In genomic region chr7:108246227-108246837, GRCh38 we compare ENCODE assay signal across 2 cellular contexts.
TF ChIP-seq lines count a peak whose summit lies in the region.

No MANE protein-coding gene starts in this region.

TF ChIP-seq in IMR-90, 13 proteins besides CTCF, POLR2A, EP300 and RAD21:
- TF ChIP-seq USF2 (IDR thresholded peaks at IDR 0.05; ENCODE audit: low read depth, low read length), result no peak
- no peak for TF ChIP-seq MXI1 (IDR thresholded peaks at IDR 0.05; ENCODE audit: borderline replicate concordance, low read depth, low read length)
- no peak; the same call in 1 of the 2 replicates for TF ChIP-seq CEBPB (IDR thresholded peaks at IDR 0.05; ENCODE audit: low read depth, low read length)
- TF ChIP-seq ELK1 (IDR thresholded peaks at IDR 0.05; ENCODE audit: borderline replicate concordance, low read depth, low read length), result no peak
- TF ChIP-seq FOS (IDR thresholded peaks at IDR 0.05; ENCODE audit: low read depth, low read length), result peak; percentile 85
- no peak for TF ChIP-seq CHD1 (IDR thresholded peaks at IDR 0.05; ENCODE audit: low read depth, low read length)
- TF ChIP-seq NFE2L2 (IDR thresholded peaks at IDR 0.05; ENCODE audit: low read depth, low read length), result peak; percentile 95
- TF ChIP-seq MAZ (IDR thresholded peaks at IDR 0.05; ENCODE audit: borderline replicate concordance, low read depth, low read length), result 0 out of 2 replicates have a peak, but pooled peaks have one; percentile 27
- peak; percentile 87 for TF ChIP-seq MAFK (IDR thresholded peaks at IDR 0.05; ENCODE audit: low read depth, low read length)
- 0 out of 2 replicates have a peak, but pooled peaks have one; percentile 9 for TF ChIP-seq SMC3 (IDR thresholded peaks at IDR 0.05; ENCODE audit: low read depth, low read length)
- TF ChIP-seq BHLHE40 (IDR thresholded peaks at IDR 0.05; ENCODE audit: low read depth, low read length), result peak; percentile 71
- TF ChIP-seq RFX5 (IDR thresholded peaks at IDR 0.05; ENCODE audit: low read depth, low read length), result no peak
- TF ChIP-seq RCOR1 (IDR thresholded peaks at IDR 0.05; ENCODE audit: insufficient replicate concordance, low read length), result no peak
TF ChIP-seq in IMR-90: peak in this region for 6.

TF ChIP-seq in K562, 482 proteins besides CTCF, POLR2A, EP300 and RAD21 (continues in another document):
- TF ChIP-seq LCOR (CRISPR knock-in tag; IDR thresholded peaks at IDR 0.05) (peak; percentile 27; the same call in 1 of the 2 replicates), ZNF707 (CRISPR knock-in tag; conservative IDR thresholded peaks at IDR 0.05) (no peak), CC2D1A (IDR thresholded peaks at IDR 0.05) (peak; percentile 85), ETV1 (tag; conservative IDR thresholded peaks at IDR 0.05; ENCODE audit: low read depth) (peak; percentile 51; the same call in 1 of the 2 replicates), RCOR1 (IDR thresholded peaks at IDR 0.05; ENCODE audit: borderline replicate concordance in 1 of 2, low read depth in 2 of 2, low read length in 2 of 2) (peak; percentile 90 to 94), POLR3A (IDR thresholded peaks at IDR 0.05; ENCODE audit: borderline replicate concordance, extremely low read depth, insufficient read depth, insufficient read length) (no peak), C11orf30 (IDR thresholded peaks at IDR 0.05; ENCODE audit: low read depth) (peak; percentile 100), NFATC3 (IDR thresholded peaks at IDR 0.05) (peak; percentile 93), SMARCC2 (IDR thresholded peaks at IDR 0.05; ENCODE audit: low read depth) (peak; percentile 90), FOSL1 (tag; conservative IDR thresholded peaks at IDR 0.05) (peak; percentile 95), NBN (IDR thresholded peaks at IDR 0.05; ENCODE audit: low read depth) (peak; percentile 98), GABPA (tag; conservative IDR thresholded peaks at IDR 0.05; ENCODE audit: low read depth) (0 out of 2 replicates have a peak, but pooled peaks have one; percentile 27), TAF1 (IDR thresholded peaks at IDR 0.05; ENCODE audit: control insufficient read depth, extremely low read depth, insufficient read depth, low read length, severe bottlenecking) (peak; percentile 32), TBP (optimal IDR thresholded peaks at IDR 0.05; ENCODE audit: low read depth, low read length) (peak; percentile 70), ZEB2 (IDR thresholded peaks at IDR 0.05) (peak; percentile 93), CBX5 (IDR thresholded peaks at IDR 0.05; ENCODE audit: borderline replicate concordance, low read depth) (peak; percentile 67; the same call in 1 of the 2 replicates), SP2 (IDR thresholded peaks at IDR 0.05; ENCODE audit: extremely low read depth, low read depth, low read length, poor library complexity, severe bottlenecking) (no peak), EHMT2 (IDR thresholded peaks at IDR 0.05) (peak; percentile 98), FOXK2 (conservative IDR thresholded peaks at IDR 0.05 in 1 of 2, IDR thresholded peaks at IDR 0.05 in 1 of 2; ENCODE audit: low read depth in 2 of 2) (peak; percentile 83 to 86), ZNF24 (IDR thresholded peaks at IDR 0.05) (peak; percentile 69), U2AF1 (optimal IDR thresholded peaks at IDR 0.05; ENCODE audit: low read depth, low read length) (no peak), TEAD4 (IDR thresholded peaks at IDR 0.05; ENCODE audit: low read length) (peak; percentile 71), TEAD4 (CRISPR knock-in tag; IDR thresholded peaks at IDR 0.05; ENCODE audit: borderline replicate concordance) (no peak), GATA2 (CRISPR knock-in tag; IDR thresholded peaks at IDR 0.05) (peak; percentile 2; the same call in 1 of the 2 replicates), ATF1 (CRISPR knock-in tag; IDR thresholded peaks at IDR 0.05) (no peak), ATF1 (tag; IDR thresholded peaks at IDR 0.05) (peak; percentile 89), RUNX1 (IDR thresholded peaks at IDR 0.05; ENCODE audit: low read depth) (no peak), MAFF (IDR thresholded peaks at IDR 0.05; ENCODE audit: low read length) (peak; percentile 99), SUPT5H (IDR thresholded peaks at IDR 0.05) (no peak), DMBX1 (CRISPR knock-in tag; IDR thresholded peaks at IDR 0.05; ENCODE audit: borderline replicate concordance) (peak; percentile 83; the same call in 1 of the 2 replicates), MAFK (IDR thresholded peaks at IDR 0.05; ENCODE audit: low read length) (peak; percentile 99), NR2F6 (CRISPR knock-in tag; IDR thresholded peaks at IDR 0.05) (peak; percentile 92), ZKSCAN8 (CRISPR knock-in tag; IDR thresholded peaks at IDR 0.05) (peak; percentile 75; the same call in 1 of the 2 replicates), KLF16 (IDR thresholded peaks at IDR 0.05) (no peak), TAF9B (IDR thresholded peaks at IDR 0.05; ENCODE audit: partially characterized antibody) (peak; percentile 92), NR2C2 (CRISPR knock-in tag; IDR thresholded peaks at IDR 0.05) (peak; percentile 92), NR2C2 (tag; IDR thresholded peaks at IDR 0.05) (peak; percentile 98), SMARCA4 (IDR thresholded peaks at IDR 0.05) (peak; percentile 99), CXXC5 (CRISPR knock-in tag; IDR thresholded peaks at IDR 0.05) (peak; percentile 62), TRIM25 (IDR thresholded peaks at IDR 0.05; ENCODE audit: borderline replicate concordance) (no peak), SMARCB1 (IDR thresholded peaks at IDR 0.05; ENCODE audit: insufficient read length, low read depth) (peak; percentile 98), MEIS2 (IDR thresholded peaks at IDR 0.05; ENCODE audit: partially characterized antibody) (peak; percentile 48), ZFP36 (IDR thresholded peaks at IDR 0.05; ENCODE audit: low read depth, low read length, partially characterized antibody) (peak; percentile 76)
- TF ChIP-seq, protein P1, sequence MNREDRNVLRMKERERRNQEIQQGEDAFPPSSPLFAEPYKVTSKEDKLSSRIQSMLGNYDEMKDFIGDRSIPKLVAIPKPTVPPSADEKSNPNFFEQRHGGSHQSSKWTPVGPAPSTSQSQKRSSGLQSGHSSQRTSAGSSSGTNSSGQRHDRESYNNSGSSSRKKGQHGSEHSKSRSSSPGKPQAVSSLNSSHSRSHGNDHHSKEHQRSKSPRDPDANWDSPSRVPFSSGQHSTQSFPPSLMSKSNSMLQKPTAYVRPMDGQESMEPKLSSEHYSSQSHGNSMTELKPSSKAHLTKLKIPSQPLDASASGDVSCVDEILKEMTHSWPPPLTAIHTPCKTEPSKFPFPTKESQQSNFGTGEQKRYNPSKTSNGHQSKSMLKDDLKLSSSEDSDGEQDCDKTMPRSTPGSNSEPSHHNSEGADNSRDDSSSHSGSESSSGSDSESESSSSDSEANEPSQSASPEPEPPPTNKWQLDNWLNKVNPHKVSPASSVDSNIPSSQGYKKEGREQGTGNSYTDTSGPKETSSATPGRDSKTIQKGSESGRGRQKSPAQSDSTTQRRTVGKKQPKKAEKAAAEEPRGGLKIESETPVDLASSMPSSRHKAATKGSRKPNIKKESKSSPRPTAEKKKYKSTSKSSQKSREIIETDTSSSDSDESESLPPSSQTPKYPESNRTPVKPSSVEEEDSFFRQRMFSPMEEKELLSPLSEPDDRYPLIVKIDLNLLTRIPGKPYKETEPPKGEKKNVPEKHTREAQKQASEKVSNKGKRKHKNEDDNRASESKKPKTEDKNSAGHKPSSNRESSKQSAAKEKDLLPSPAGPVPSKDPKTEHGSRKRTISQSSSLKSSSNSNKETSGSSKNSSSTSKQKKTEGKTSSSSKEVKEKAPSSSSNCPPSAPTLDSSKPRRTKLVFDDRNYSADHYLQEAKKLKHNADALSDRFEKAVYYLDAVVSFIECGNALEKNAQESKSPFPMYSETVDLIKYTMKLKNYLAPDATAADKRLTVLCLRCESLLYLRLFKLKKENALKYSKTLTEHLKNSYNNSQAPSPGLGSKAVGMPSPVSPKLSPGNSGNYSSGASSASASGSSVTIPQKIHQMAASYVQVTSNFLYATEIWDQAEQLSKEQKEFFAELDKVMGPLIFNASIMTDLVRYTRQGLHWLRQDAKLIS (CRISPR knock-in tag; IDR thresholded peaks at IDR 0.05), result no peak
- TF ChIP-seq, protein P2, sequence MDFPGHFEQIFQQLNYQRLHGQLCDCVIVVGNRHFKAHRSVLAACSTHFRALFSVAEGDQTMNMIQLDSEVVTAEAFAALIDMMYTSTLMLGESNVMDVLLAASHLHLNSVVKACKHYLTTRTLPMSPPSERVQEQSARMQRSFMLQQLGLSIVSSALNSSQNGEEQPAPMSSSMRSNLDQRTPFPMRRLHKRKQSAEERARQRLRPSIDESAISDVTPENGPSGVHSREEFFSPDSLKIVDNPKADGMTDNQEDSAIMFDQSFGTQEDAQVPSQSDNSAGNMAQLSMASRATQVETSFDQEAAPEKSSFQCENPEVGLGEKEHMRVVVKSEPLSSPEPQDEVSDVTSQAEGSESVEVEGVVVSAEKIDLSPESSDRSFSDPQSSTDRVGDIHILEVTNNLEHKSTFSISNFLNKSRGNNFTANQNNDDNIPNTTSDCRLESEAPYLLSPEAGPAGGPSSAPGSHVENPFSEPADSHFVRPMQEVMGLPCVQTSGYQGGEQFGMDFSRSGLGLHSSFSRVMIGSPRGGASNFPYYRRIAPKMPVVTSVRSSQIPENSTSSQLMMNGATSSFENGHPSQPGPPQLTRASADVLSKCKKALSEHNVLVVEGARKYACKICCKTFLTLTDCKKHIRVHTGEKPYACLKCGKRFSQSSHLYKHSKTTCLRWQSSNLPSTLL (IDR thresholded peaks at IDR 0.05), result no peak
- TF ChIP-seq, protein P3, sequence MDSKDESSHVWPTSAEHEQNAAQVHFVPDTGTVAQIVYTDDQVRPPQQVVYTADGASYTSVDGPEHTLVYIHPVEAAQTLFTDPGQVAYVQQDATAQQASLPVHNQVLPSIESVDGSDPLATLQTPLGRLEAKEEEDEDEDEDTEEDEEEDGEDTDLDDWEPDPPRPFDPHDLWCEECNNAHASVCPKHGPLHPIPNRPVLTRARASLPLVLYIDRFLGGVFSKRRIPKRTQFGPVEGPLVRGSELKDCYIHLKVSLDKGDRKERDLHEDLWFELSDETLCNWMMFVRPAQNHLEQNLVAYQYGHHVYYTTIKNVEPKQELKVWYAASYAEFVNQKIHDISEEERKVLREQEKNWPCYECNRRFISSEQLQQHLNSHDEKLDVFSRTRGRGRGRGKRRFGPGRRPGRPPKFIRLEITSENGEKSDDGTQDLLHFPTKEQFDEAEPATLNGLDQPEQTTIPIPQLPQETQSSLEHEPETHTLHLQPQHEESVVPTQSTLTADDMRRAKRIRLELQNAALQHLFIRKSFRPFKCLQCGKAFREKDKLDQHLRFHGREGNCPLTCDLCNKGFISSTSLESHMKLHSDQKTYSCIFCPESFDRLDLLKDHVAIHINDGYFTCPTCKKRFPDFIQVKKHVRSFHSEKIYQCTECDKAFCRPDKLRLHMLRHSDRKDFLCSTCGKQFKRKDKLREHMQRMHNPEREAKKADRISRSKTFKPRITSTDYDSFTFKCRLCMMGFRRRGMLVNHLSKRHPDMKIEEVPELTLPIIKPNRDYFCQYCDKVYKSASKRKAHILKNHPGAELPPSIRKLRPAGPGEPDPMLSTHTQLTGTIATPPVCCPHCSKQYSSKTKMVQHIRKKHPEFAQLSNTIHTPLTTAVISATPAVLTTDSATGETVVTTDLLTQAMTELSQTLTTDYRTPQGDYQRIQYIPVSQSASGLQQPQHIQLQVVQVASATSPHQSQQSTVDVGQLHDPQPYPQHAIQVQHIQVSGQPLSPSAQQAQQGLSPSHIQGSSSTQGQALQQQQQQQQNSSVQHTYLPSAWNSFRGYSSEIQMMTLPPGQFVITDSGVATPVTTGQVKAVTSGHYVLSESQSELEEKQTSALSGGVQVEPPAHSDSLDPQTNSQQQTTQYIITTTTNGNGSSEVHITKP (IDR thresholded peaks at IDR 0.05; ENCODE audit: partially characterized antibody), result peak; percentile 36
- TF ChIP-seq, protein P4, sequence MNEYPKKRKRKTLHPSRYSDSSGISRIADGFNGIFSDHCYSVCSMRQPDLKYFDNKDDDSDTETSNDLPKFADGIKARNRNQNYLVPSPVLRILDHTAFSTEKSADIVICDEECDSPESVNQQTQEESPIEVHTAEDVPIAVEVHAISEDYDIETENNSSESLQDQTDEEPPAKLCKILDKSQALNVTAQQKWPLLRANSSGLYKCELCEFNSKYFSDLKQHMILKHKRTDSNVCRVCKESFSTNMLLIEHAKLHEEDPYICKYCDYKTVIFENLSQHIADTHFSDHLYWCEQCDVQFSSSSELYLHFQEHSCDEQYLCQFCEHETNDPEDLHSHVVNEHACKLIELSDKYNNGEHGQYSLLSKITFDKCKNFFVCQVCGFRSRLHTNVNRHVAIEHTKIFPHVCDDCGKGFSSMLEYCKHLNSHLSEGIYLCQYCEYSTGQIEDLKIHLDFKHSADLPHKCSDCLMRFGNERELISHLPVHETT (CRISPR knock-in tag; conservative IDR thresholded peaks at IDR 0.05 in 1 of 2, IDR thresholded peaks at IDR 0.05 in 1 of 2), result peak in 1 of 2 experiments; percentile 56; a peak in 1 of 4 replicates
- TF ChIP-seq, protein P5, sequence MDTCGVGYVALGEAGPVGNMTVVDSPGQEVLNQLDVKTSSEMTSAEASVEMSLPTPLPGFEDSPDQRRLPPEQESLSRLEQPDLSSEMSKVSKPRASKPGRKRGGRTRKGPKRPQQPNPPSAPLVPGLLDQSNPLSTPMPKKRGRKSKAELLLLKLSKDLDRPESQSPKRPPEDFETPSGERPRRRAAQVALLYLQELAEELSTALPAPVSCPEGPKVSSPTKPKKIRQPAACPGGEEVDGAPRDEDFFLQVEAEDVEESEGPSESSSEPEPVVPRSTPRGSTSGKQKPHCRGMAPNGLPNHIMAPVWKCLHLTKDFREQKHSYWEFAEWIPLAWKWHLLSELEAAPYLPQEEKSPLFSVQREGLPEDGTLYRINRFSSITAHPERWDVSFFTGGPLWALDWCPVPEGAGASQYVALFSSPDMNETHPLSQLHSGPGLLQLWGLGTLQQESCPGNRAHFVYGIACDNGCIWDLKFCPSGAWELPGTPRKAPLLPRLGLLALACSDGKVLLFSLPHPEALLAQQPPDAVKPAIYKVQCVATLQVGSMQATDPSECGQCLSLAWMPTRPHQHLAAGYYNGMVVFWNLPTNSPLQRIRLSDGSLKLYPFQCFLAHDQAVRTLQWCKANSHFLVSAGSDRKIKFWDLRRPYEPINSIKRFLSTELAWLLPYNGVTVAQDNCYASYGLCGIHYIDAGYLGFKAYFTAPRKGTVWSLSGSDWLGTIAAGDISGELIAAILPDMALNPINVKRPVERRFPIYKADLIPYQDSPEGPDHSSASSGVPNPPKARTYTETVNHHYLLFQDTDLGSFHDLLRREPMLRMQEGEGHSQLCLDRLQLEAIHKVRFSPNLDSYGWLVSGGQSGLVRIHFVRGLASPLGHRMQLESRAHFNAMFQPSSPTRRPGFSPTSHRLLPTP (IDR thresholded peaks at IDR 0.05; ENCODE audit: borderline replicate concordance, extremely low read depth, insufficient read length), result no peak
